21 cellular contexts compared by ENCODE assay signal in genomic region chr9:130337318-130337717, GRCh38.
"Had no signal": no experiment of that assay in that cellular context is flagged by ENCODE, and none has a peak within 500 bp of the region (broad histone marks: within the 10 kb centered on the region; RNA-seq: fewer than 3 reads in every experiment).

No MANE protein-coding gene starts in this region.

- H3K27ac ChIP-seq: adrenal gland had no signal

- H3K27ac Mint-ChIP-seq: activated CD8-positive, alpha-beta T cell treated with anti-CD3 and anti-CD28 coated beads, Interleukin-2, amount 10 ng/mL, durations not matched to agents 7 days and 5 days; activated naive CD8-positive, alpha-beta T cell treated with anti-CD3 and anti-CD28 coated beads, Interleukin-2, amount 10 ng/mL, durations not matched to agents 7 days and 5 days; T-helper 1 cell treated with Interleukin-12 subunit alpha and Interleukin-12 subunit beta and Interleukin-4 antibody, amounts not matched to agents 30 μg/mL and 1 μg/mL, for 36 hours; WTC11 had no signal

- H3K36me3 ChIP-seq: adrenal gland, Peyer's patch had no signal

- ATAC-seq: activated CD8-positive, alpha-beta T cell treated with anti-CD3 and anti-CD28 coated beads, Interleukin-2, amount 10 ng/mL, durations not matched to agents 7 days and 5 days; WTC11 had no signal

- H3K27me3 ChIP-seq: Peyer's patch had no signal

- H3K4me1 Mint-ChIP-seq: activated naive CD8-positive, alpha-beta T cell treated with anti-CD3 and anti-CD28 coated beads, Interleukin-2, amount 10 ng/mL, durations not matched to agents 7 days and 5 days; WTC11 had no signal

- H3K9me3 Mint-ChIP-seq: activated naive CD8-positive, alpha-beta T cell treated with anti-CD3 and anti-CD28 coated beads, Interleukin-2, amount 10 ng/mL, durations not matched to agents 7 days and 5 days; T-helper 1 cell treated with Interleukin-12 subunit alpha and Interleukin-12 subunit beta and Interleukin-4 antibody, amounts not matched to agents 30 μg/mL and 1 μg/mL, for 36 hours; WTC11 had no signal

- H3K4me3 ChIP-seq: adrenal gland, Peyer's patch had no signal

- H3K36me3 Mint-ChIP-seq: activated naive CD8-positive, alpha-beta T cell treated with anti-CD3 and anti-CD28 coated beads, Interleukin-2, amount 10 ng/mL, durations not matched to agents 7 days and 5 days; WTC11 had no signal

- H3K9me3 ChIP-seq: adrenal gland, Peyer's patch had no signal

- H3K4me1 ChIP-seq: adrenal gland had no signal

- H3K4me3 Mint-ChIP-seq: activated CD8-positive, alpha-beta T cell treated with anti-CD3 and anti-CD28 coated beads, Interleukin-2, amount 10 ng/mL, durations not matched to agents 7 days and 5 days; activated naive CD8-positive, alpha-beta T cell treated with anti-CD3 and anti-CD28 coated beads, Interleukin-2, amount 10 ng/mL, durations not matched to agents 7 days and 5 days; T-helper 1 cell treated with Interleukin-12 subunit alpha and Interleukin-12 subunit beta and Interleukin-4 antibody, amounts not matched to agents 30 μg/mL and 1 μg/mL, for 36 hours; WTC11 had no signal

- DNase-seq: activated CD4-positive, alpha-beta T cell treated with anti-CD3 and anti-CD28 coated beads for 48 hours; activated CD4-positive, alpha-beta T cell treated with anti-CD3 and anti-CD28 coated beads, Interleukin-2, amount 50 U/mL, for 4 hours; activated CD4-positive, CD25-positive, alpha-beta regulatory T cell treated with anti-CD3 and anti-CD28 coated beads, Interleukin-2, amount 50 U/mL, for 72 hours; activated CD8-positive, alpha-beta memory T cell treated with anti-CD3 and anti-CD28 coated beads, Interleukin-2, amount 50 U/mL, for 48 hours; activated CD8-positive, alpha-beta T cell treated with anti-CD3 and anti-CD28 coated beads, Interleukin-2, amount 10 ng/mL, durations not matched to agents 7 days and 5 days; activated naive CD4-positive, alpha-beta T cell treated with anti-CD3 and anti-CD28 coated beads, Interleukin-2, amount 50 U/mL, for 16 hours; activated naive CD8-positive, alpha-beta T cell treated with anti-CD3 and anti-CD28 coated beads, Interleukin-2, amount 10 ng/mL, durations not matched to agents 7 days and 5 days; activated T-cell treated with anti-CD3 and anti-CD28 coated beads, Interleukin-2, amount 50 U/mL, for 1 hour; adrenal gland; anterior cingulate cortex; cerebellar nuclear complex; Kasumi-1; NCI-H1048; NCI-H1694; NCI-H226; NCI-H526; NCI-H82; Peyer's patch; SHP77 had no signal
